26 cellular contexts compared by ENCODE assay signal in the genomic region with DNA sequence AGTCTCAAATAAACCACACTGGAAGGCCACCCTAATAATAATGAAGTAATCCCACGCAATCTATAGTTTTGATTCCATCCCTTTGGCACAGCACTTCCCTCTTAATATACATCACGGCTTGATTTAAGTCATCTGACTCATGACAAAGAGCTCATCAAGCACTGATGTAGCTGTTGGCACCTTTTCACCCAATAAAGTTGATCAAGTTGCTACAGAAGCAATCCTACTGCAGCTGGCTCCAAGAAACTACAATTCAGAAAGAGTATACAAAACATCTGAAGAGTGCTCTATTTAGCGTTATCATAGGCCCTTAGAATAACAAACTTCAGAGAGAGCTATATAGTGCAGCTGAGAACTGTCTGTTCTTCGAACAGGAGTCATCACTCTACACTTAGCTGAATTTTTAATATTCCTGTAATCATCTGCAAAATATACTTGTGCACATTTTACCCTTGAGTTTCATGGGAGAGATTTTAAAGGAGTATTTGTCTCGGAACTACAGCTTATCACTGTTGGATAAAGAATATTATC.
"Had no signal": no experiment of that assay in that cellular context is flagged by ENCODE, and none has a peak within 500 bp of the region (broad histone marks: within the 10 kb centered on the region; RNA-seq: fewer than 3 reads in every experiment).

No MANE protein-coding gene starts in this region.

- H3K27ac ChIP-seq: breast epithelium, SJCRH30 had no signal

- H3K9me3 Mint-ChIP-seq: activated CD4-positive, alpha-beta T cell treated with anti-CD3 and anti-CD28 coated beads, Interleukin-2, amount 10 ng/mL, durations not matched to agents 24 days and 14 days; activated naive CD4-positive, alpha-beta T cell treated with anti-CD3 and anti-CD28 coated beads, Interleukin-2, amount 50 U/mL, for 24 hours; activated T-cell treated with anti-CD3 and anti-CD28 coated beads, Interleukin-2, amount 50 U/mL, for 24 hours; activated T-helper 1 cell treated with anti-CD3 and anti-CD28 coated beads, Interleukin-12 subunit alpha, Interleukin-12 subunit beta, Interleukin-2, Interleukin-4 antibody, amounts not matched to agents 30 ng/mL and 10 ng/mL and 1 ng/mL, durations not matched to agents 14 hours and 24 hours and 36 hours; central memory CD8-positive, alpha-beta T cell; WTC11 had no signal

- H3K27me3 ChIP-seq: breast epithelium, SJCRH30 had no signal

- H3K27ac Mint-ChIP-seq: activated CD4-positive, alpha-beta T cell treated with anti-CD3 and anti-CD28 coated beads, Interleukin-2, amount 10 ng/mL, durations not matched to agents 24 days and 14 days; activated CD8-positive, alpha-beta memory T cell treated with anti-CD3 and anti-CD28 coated beads, Interleukin-2, amount 10 ng/mL, durations not matched to agents 7 days and 5 days; activated naive CD4-positive, alpha-beta T cell treated with anti-CD3 and anti-CD28 coated beads, Interleukin-2, amount 50 U/mL, for 24 hours; activated T-cell treated with anti-CD3 and anti-CD28 coated beads, Interleukin-2, amount 50 U/mL, for 24 hours; activated T-helper 1 cell treated with anti-CD3 and anti-CD28 coated beads, Interleukin-12 subunit alpha, Interleukin-12 subunit beta, Interleukin-2, Interleukin-4 antibody, amounts not matched to agents 30 ng/mL and 10 ng/mL and 1 ng/mL, durations not matched to agents 14 hours and 24 hours and 36 hours; WTC11 had no signal

- H3K36me3 ChIP-seq: breast epithelium, SJCRH30 had no signal

- H3K27me3 Mint-ChIP-seq: activated CD4-positive, alpha-beta T cell treated with anti-CD3 and anti-CD28 coated beads, Interleukin-2, amount 10 ng/mL, durations not matched to agents 24 days and 14 days; activated CD8-positive, alpha-beta memory T cell treated with anti-CD3 and anti-CD28 coated beads, Interleukin-2, amount 10 ng/mL, durations not matched to agents 7 days and 5 days; activated naive CD4-positive, alpha-beta T cell treated with anti-CD3 and anti-CD28 coated beads, Interleukin-2, amount 50 U/mL, for 24 hours; activated T-cell treated with anti-CD3 and anti-CD28 coated beads, Interleukin-2, amount 50 U/mL, for 24 hours; central memory CD8-positive, alpha-beta T cell had no signal

- H3K9me3 ChIP-seq: breast epithelium, SJCRH30, SK-N-SH had no signal

- ATAC-seq: activated CD8-positive, alpha-beta memory T cell treated with anti-CD3 and anti-CD28 coated beads, Interleukin-2, amount 10 ng/mL, durations not matched to agents 7 days and 5 days; WTC11 had no signal

- H3K4me3 ChIP-seq: breast epithelium, SJCRH30 had no signal

- H3K4me3 Mint-ChIP-seq: activated CD4-positive, alpha-beta T cell treated with anti-CD3 and anti-CD28 coated beads, Interleukin-2, amount 10 ng/mL, durations not matched to agents 24 days and 14 days; activated CD8-positive, alpha-beta memory T cell treated with anti-CD3 and anti-CD28 coated beads, Interleukin-2, amount 10 ng/mL, durations not matched to agents 7 days and 5 days; activated naive CD4-positive, alpha-beta T cell treated with anti-CD3 and anti-CD28 coated beads, Interleukin-2, amount 50 U/mL, for 24 hours; activated T-cell treated with anti-CD3 and anti-CD28 coated beads, Interleukin-2, amount 50 U/mL, for 24 hours; activated T-helper 1 cell treated with anti-CD3 and anti-CD28 coated beads, Interleukin-12 subunit alpha, Interleukin-12 subunit beta, Interleukin-2, Interleukin-4 antibody, amounts not matched to agents 30 ng/mL and 10 ng/mL and 1 ng/mL, durations not matched to agents 14 hours and 24 hours and 36 hours; central memory CD8-positive, alpha-beta T cell; WTC11 had no signal

- DNase-seq: activated CD4-positive, alpha-beta T cell treated with anti-CD3 and anti-CD28 coated beads for 1 hour; activated CD4-positive, alpha-beta T cell treated with anti-CD3 and anti-CD28 coated beads, Interleukin-2, amount 10 ng/mL, durations not matched to agents 24 days and 14 days; activated CD4-positive, alpha-beta T cell treated with anti-CD3 and anti-CD28 coated beads, Interleukin-2, amount 50 U/mL, for 48 hours; activated CD8-positive, alpha-beta memory T cell treated with anti-CD3 and anti-CD28 coated beads, Interleukin-2, amount 10 ng/mL, durations not matched to agents 7 days and 5 days; activated effector memory CD4-positive, alpha-beta T cell treated with Interleukin-2 at 50 U/mL for 16 hours; activated naive CD4-positive, alpha-beta T cell; activated T-cell treated with anti-CD3 and anti-CD28 coated beads, Interleukin-2, amount 50 U/mL, for 24 hours; aorta; KG1; NCI-H1092; NCI-H1417; NCI-H1694; NCI-H2029; NCI-H2107; NCI-H345; NCI-H510A; NCI-H526 treated with DMSO at 0.1 percent for 48 hours; NCI-H82; SJCRH30; SK-N-SH; SW 1271 had no signal

- H3K36me3 Mint-ChIP-seq: activated CD8-positive, alpha-beta memory T cell treated with anti-CD3 and anti-CD28 coated beads, Interleukin-2, amount 10 ng/mL, durations not matched to agents 7 days and 5 days; WTC11 had no signal
